ENCODE assay signal across 30 cellular contexts in genomic region chr12:52349196-52349595, GRCh38.
DNase-seq lines count a peak whose midpoint lies in the region; ATAC-seq and TF ChIP-seq lines count a peak whose summit lies in the region.
"Had no signal": no experiment of that assay in that cellular context is flagged by ENCODE, and none has a peak within 500 bp of the region (broad histone marks: within the 10 kb centered on the region; RNA-seq: fewer than 3 reads in every experiment).

No MANE protein-coding gene starts in this region.

- no peak for TF ChIP-seq CTCF in choroid plexus epithelial cell (conservative IDR thresholded peaks at IDR 0.05; ENCODE audit: low read depth, low read length)

- peak; percentile 15 for DNase-seq in EL
- DNase-seq in NCI-H82 treated with DMSO at 0.1 percent for 48 hours (lab: John Stamatoyannopoulos, UW; ENCODE audit: unreplicated experiment): peak; percentile 38
- peak; percentile 35 for DNase-seq in choroid plexus epithelial cell (ENCODE audit: low read depth)
- peak; percentile 76 for DNase-seq in kidney tubule cell (ENCODE audit: low spot score)
- DNase-seq in cerebellar cortex (ENCODE audit: low spot score): no peak
- DNase-seq in NCI-H2227 (lab: John Stamatoyannopoulos, UW; ENCODE audit: unreplicated experiment): no peak
- no peak for DNase-seq in inferior parietal cortex (ENCODE audit: extremely low spot score)
- DNase-seq: ACHN; activated naive CD4-positive, alpha-beta T cell treated with anti-CD3 and anti-CD28 coated beads, Interleukin-2, amount 10 ng/mL, durations not matched to agents 7 days and 5 days; activated T-cell treated with anti-CD3 and anti-CD28 coated beads, Interleukin-2, amount 50 U/mL, for 4 hours; C1 segment of cervical spinal cord; central memory CD4-positive, alpha-beta T cell; gastrocnemius medialis; hypothalamus; left cardiac atrium; MG63; naive thymus-derived CD4-positive, alpha-beta T cell; NCI-H146; NCI-H2171; NCI-H526; posterior cingulate gyrus; Right ventricle myocardium superior; stimulated activated CD4-positive, alpha-beta T cell treated with anti-CD3 and anti-CD28 coated beads, Interleukin-2, amount 100 ng/mL, for 24 hours; T-helper 1 cell; uterus had no signal

- H3K4me3 ChIP-seq in choroid plexus epithelial cell (ENCODE audit: low read depth, low read length): no peak overlapping the region
- H3K4me3 ChIP-seq: dorsolateral prefrontal cortex, gastrocnemius medialis, MG63, skin epidermis, suprapubic skin, uterus had no signal

- ATAC-seq in GM18909 (IDR thresholded peaks at IDR 0.05; ENCODE audit: poor library complexity, unreplicated experiment): no peak
- ATAC-seq: activated T-cell treated with anti-CD3 and anti-CD28 coated beads, Interleukin-2, amount 50 U/mL, for 4 hours; gastrocnemius medialis; naive thymus-derived CD4-positive, alpha-beta T cell; stimulated activated memory B cell treated with anti-CD40 and anti-IgM and Interleukin-4, amounts not matched to agents 10 μg/mL and 1 μg/mL and 100 μg/mL, for 72 hours had no signal

Comparison
In these comparisons a context has a peak if more than half of its experiments do, and no peak if none do; other contexts are left out.
1. DNase-seq: peak in EL (single experiment), NCI-H82 treated with DMSO at 0.1 percent for 48 hours (single experiment), choroid plexus epithelial cell (single experiment) and kidney tubule cell (single experiment); none in cerebellar cortex (single experiment), NCI-H2227 (single experiment) and inferior parietal cortex (single experiment).